In the genomic region with DNA sequence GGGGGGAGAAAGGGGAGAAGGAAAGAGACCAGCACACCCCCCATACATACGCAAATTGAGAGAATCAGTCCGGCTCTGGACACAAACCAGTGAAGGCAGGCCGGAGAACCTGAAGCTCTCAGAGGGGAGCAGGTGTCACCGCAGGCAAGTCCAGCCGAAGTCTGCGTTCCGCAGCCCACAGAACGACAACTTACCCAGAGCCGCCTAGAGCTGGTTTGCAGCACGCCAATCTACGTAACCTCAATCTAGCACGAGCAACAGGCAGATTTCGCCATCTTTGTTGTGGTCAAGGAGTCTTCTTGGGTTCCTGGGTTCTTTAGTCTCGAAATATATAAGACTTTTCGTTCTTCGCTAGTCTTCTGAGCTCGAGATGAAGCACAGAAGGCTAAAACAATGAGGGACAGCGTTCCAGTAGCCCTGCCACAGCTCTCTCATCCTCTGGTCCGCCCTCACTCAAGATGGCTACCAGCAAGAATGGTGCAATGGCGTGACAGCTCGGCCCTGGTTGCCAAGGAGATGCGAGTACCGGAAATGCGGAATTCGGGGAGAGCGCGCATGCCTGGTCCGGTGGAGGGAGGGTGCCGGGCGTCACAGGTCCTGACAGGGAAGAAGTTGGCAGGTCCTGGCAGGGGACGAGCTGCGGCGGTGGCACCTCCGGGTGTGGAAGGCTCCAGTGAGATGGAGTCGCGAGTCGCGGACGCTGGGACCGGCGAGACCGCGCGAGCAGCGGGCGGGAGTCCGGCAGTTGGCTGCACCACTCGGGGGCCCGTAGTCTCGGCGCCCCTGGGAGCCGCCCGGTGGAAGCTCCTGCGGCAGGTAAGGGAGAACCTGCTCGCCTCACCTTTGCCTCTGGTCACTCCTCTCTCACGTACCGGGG, we compare ENCODE assay signal across 1 cellular context.
TF ChIP-seq lines count a peak whose summit lies in the region.

Gene CAMKMT, plus strand, starts transcription at position 618 of the 877 bp plus-strand sequence.
Gene PREPL, minus strand, starts transcription at position 165 of the 877 bp plus-strand sequence. CDS start 15,152 bp downstream, outside the sequence.

TF ChIP-seq in GM12878, 131 proteins besides CTCF, POLR2A, EP300 and RAD21 (continued from another document and continues in another):
- TF ChIP-seq, protein P1, sequence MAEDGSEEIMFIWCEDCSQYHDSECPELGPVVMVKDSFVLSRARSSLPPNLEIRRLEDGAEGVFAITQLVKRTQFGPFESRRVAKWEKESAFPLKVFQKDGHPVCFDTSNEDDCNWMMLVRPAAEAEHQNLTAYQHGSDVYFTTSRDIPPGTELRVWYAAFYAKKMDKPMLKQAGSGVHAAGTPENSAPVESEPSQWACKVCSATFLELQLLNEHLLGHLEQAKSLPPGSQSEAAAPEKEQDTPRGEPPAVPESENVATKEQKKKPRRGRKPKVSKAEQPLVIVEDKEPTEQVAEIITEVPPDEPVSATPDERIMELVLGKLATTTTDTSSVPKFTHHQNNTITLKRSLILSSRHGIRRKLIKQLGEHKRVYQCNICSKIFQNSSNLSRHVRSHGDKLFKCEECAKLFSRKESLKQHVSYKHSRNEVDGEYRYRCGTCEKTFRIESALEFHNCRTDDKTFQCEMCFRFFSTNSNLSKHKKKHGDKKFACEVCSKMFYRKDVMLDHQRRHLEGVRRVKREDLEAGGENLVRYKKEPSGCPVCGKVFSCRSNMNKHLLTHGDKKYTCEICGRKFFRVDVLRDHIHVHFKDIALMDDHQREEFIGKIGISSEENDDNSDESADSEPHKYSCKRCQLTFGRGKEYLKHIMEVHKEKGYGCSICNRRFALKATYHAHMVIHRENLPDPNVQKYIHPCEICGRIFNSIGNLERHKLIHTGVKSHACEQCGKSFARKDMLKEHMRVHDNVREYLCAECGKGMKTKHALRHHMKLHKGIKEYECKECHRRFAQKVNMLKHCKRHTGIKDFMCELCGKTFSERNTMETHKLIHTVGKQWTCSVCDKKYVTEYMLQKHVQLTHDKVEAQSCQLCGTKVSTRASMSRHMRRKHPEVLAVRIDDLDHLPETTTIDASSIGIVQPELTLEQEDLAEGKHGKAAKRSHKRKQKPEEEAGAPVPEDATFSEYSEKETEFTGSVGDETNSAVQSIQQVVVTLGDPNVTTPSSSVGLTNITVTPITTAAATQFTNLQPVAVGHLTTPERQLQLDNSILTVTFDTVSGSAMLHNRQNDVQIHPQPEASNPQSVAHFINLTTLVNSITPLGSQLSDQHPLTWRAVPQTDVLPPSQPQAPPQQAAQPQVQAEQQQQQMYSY (CRISPR knock-in tag; IDR thresholded peaks at IDR 0.05): no peak
- TF ChIP-seq, protein P2, sequence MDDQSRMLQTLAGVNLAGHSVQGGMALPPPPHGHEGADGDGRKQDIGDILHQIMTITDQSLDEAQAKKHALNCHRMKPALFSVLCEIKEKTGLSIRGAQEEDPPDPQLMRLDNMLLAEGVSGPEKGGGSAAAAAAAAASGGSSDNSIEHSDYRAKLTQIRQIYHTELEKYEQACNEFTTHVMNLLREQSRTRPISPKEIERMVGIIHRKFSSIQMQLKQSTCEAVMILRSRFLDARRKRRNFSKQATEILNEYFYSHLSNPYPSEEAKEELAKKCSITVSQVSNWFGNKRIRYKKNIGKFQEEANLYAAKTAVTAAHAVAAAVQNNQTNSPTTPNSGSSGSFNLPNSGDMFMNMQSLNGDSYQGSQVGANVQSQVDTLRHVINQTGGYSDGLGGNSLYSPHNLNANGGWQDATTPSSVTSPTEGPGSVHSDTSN (IDR thresholded peaks at IDR 0.05; ENCODE audit: insufficient replicate concordance, low read depth, low read length): peak; percentile 72
- TF ChIP-seq SRF (IDR thresholded peaks at IDR 0.05; ENCODE audit: low read depth in 2 of 2, low read length in 2 of 2) (no peak), TAF1 (IDR thresholded peaks at IDR 0.05; ENCODE audit: borderline replicate concordance, low read depth, low read length) (peak; percentile 88), HDAC6 (IDR thresholded peaks at IDR 0.05; ENCODE audit: unreplicated experiment) (no peak), POU2F2 (IDR thresholded peaks at IDR 0.05; ENCODE audit: borderline replicate concordance, low read depth, low read length) (peak; percentile 87), RCOR1 (conservative IDR thresholded peaks at IDR 0.05; ENCODE audit: low read depth, low read length) (no peak; the same call in 1 of the 2 replicates), FOS (IDR thresholded peaks at IDR 0.05; ENCODE audit: borderline replicate concordance, extremely low read depth, insufficient read length) (no peak), SMAD1 (IDR thresholded peaks at IDR 0.05; ENCODE audit: low read depth, partially characterized antibody) (no peak), MEF2A (IDR thresholded peaks at IDR 0.05; ENCODE audit: insufficient read depth, low read depth, low read length) (no peak), FOXM1 (IDR thresholded peaks at IDR 0.05; ENCODE audit: low read depth, low read length) (no peak), CEBPZ (IDR thresholded peaks at IDR 0.05; ENCODE audit: low read depth, low read length) (no peak), SKIL (IDR thresholded peaks at IDR 0.05; ENCODE audit: low read depth, poor library complexity, severe bottlenecking) (peak; percentile 35), MEF2B (IDR thresholded peaks at IDR 0.05; ENCODE audit: partially characterized antibody, poor library complexity, severe bottlenecking) (peak; percentile 62), HDGF (IDR thresholded peaks at IDR 0.05) (no peak; the same call in 1 of the 2 replicates), EED (IDR thresholded peaks at IDR 0.05; ENCODE audit: low read depth) (no peak), ZBED1 (IDR thresholded peaks at IDR 0.05; ENCODE audit: borderline replicate concordance) (no peak), EGR1 (IDR thresholded peaks at IDR 0.05; ENCODE audit: borderline replicate concordance in 1 of 2, low read depth in 2 of 2, low read length in 2 of 2) (no peak), IRF5 (IDR thresholded peaks at IDR 0.05; ENCODE audit: borderline replicate concordance) (no peak), CBX5 (IDR thresholded peaks at IDR 0.05; ENCODE audit: low read depth) (no peak), TBL1XR1 (IDR thresholded peaks at IDR 0.05; ENCODE audit: low read depth, low read length) (no peak; the same call in 1 of the 2 replicates), KAT2A (conservative IDR thresholded peaks at IDR 0.05; ENCODE audit: control insufficient read depth, low read depth, low read length) (no peak), NFXL1 (IDR thresholded peaks at IDR 0.05; ENCODE audit: borderline replicate concordance) (no peak), KLF5 (IDR thresholded peaks at IDR 0.05; ENCODE audit: partially characterized antibody) (peak; percentile 84), NBN (IDR thresholded peaks at IDR 0.05) (peak; percentile 78; the same call in 1 of the 2 replicates)
- TF ChIP-seq, protein P3, sequence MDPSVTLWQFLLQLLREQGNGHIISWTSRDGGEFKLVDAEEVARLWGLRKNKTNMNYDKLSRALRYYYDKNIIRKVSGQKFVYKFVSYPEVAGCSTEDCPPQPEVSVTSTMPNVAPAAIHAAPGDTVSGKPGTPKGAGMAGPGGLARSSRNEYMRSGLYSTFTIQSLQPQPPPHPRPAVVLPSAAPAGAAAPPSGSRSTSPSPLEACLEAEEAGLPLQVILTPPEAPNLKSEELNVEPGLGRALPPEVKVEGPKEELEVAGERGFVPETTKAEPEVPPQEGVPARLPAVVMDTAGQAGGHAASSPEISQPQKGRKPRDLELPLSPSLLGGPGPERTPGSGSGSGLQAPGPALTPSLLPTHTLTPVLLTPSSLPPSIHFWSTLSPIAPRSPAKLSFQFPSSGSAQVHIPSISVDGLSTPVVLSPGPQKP (IDR thresholded peaks at IDR 0.05; ENCODE audit: low read depth, low read length): peak; percentile 31; the same call in 1 of the 2 replicates
- TF ChIP-seq, protein P4, sequence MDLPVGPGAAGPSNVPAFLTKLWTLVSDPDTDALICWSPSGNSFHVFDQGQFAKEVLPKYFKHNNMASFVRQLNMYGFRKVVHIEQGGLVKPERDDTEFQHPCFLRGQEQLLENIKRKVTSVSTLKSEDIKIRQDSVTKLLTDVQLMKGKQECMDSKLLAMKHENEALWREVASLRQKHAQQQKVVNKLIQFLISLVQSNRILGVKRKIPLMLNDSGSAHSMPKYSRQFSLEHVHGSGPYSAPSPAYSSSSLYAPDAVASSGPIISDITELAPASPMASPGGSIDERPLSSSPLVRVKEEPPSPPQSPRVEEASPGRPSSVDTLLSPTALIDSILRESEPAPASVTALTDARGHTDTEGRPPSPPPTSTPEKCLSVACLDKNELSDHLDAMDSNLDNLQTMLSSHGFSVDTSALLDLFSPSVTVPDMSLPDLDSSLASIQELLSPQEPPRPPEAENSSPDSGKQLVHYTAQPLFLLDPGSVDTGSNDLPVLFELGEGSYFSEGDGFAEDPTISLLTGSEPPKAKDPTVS (IDR thresholded peaks at IDR 0.05; ENCODE audit: low read depth, low read length): no peak
- TF ChIP-seq, protein P5, sequence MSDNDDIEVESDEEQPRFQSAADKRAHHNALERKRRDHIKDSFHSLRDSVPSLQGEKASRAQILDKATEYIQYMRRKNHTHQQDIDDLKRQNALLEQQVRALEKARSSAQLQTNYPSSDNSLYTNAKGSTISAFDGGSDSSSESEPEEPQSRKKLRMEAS (IDR thresholded peaks at IDR 0.05; ENCODE audit: low read depth, low read length): 0 out of 2 replicates have a peak, but pooled peaks have one; percentile 44
- TF ChIP-seq, protein P6, sequence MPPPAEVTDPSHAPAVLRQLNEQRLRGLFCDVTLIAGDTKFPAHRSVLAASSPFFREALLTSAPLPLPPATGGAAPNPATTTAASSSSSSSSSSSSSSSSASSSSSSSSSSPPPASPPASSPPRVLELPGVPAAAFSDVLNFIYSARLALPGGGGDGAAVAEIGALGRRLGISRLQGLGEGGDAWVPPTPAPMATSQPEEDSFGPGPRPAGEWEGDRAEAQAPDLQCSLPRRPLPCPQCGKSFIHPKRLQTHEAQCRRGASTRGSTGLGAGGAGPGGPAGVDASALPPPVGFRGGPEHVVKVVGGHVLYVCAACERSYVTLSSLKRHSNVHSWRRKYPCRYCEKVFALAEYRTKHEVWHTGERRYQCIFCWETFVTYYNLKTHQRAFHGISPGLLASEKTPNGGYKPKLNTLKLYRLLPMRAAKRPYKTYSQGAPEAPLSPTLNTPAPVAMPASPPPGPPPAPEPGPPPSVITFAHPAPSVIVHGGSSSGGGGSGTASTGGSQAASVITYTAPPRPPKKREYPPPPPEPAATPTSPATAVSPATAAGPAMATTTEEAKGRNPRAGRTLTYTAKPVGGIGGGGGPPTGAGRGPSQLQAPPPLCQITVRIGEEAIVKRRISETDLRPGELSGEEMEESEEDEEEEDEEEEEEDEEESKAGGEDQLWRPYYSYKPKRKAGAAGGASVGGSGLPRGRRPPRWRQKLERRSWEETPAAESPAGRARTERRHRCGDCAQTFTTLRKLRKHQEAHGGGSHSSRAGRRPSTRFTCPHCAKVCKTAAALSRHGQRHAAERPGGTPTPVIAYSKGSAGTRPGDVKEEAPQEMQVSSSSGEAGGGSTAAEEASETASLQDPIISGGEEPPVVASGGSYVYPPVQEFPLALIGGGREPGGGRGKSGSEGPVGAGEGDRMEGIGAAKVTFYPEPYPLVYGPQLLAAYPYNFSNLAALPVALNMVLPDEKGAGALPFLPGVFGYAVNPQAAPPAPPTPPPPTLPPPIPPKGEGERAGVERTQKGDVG (CRISPR knock-in tag; IDR thresholded peaks at IDR 0.05): no peak
